Comparison of ENCODE assay signal across 8 cellular contexts in genomic region chrX:121579016-121579760, GRCh38.
DNase-seq lines count a peak whose midpoint lies in the region; ATAC-seq and TF ChIP-seq lines count a peak whose summit lies in the region.

No MANE protein-coding gene starts in this region.

- H3K27ac Mint-ChIP-seq in stimulated activated naive CD8-positive, alpha-beta T cell treated with anti-CD3 and anti-CD28 coated beads, Interleukin-15, amount 100 ng/mL, for 72 hours: no peak overlapping the region

- no peak for DNase-seq in stimulated activated naive CD8-positive, alpha-beta T cell treated with anti-CD3 and anti-CD28 coated beads, Interleukin-15, Interleukin-2, amounts not matched to agents 100 U/mL and 50 U/mL, for 24 hours
- no peak for DNase-seq in stimulated activated naive CD8-positive, alpha-beta T cell treated with anti-CD3 and anti-CD28 coated beads, Interleukin-15, amount 100 ng/mL, for 72 hours
- DNase-seq in kidney tubule cell (ENCODE audit: low spot score) (peak; percentile 29), COR-L47 (lab: John Stamatoyannopoulos, UW) (no peak), NCI-H2227 treated with DMSO at 0.1 percent for 48 hours (lab: John Stamatoyannopoulos, UW) (no peak), NCI-H1048 (lab: John Stamatoyannopoulos, UW) (no peak)

- H3K4me1 Mint-ChIP-seq in stimulated activated naive CD8-positive, alpha-beta T cell treated with anti-CD3 and anti-CD28 coated beads, Interleukin-15, amount 100 ng/mL, for 72 hours: no peaks in the 10 kb centered on the region

- H3K9me3 Mint-ChIP-seq in stimulated activated naive CD8-positive, alpha-beta T cell treated with anti-CD3 and anti-CD28 coated beads, Interleukin-15, amount 100 ng/mL, for 72 hours: no peaks in the 10 kb centered on the region

- H3K4me3 Mint-ChIP-seq in stimulated activated naive CD8-positive, alpha-beta T cell treated with anti-CD3 and anti-CD28 coated beads, Interleukin-15, amount 100 ng/mL, for 72 hours: no peak overlapping the region

- peak; percentile 43 for ATAC-seq in stimulated activated naive CD8-positive, alpha-beta T cell treated with anti-CD3 and anti-CD28 coated beads, Interleukin-15, Interleukin-2, amounts not matched to agents 100 U/mL and 50 U/mL, for 24 hours
- ATAC-seq in stimulated activated naive CD8-positive, alpha-beta T cell treated with anti-CD3 and anti-CD28 coated beads, Interleukin-15, amount 100 ng/mL, for 72 hours: no peak
- peak; percentile 52 for ATAC-seq in HG03060 (IDR thresholded peaks at IDR 0.05; ENCODE audit: low read depth, unreplicated experiment)
- ATAC-seq in SK-N-SH treated with all-trans-retinoic acid at 6 μM for 48 hours: peak; percentile 78

- no peaks in the 10 kb centered on the region for H3K27me3 Mint-ChIP-seq in stimulated activated naive CD8-positive, alpha-beta T cell treated with anti-CD3 and anti-CD28 coated beads, Interleukin-15, amount 100 ng/mL, for 72 hours

TF ChIP-seq in SK-N-SH treated with all-trans-retinoic acid at 6 μM for 48 hours, 23 proteins besides CTCF, POLR2A, EP300 and RAD21:
- TF ChIP-seq TCF4 (CRISPR knock-in tag; IDR thresholded peaks at IDR 0.05; ENCODE audit: borderline replicate concordance) (no peak), CREB5 (CRISPR knock-in tag; IDR thresholded peaks at IDR 0.05; ENCODE audit: low read depth) (no peak), ZC3H10 (CRISPR knock-in tag; IDR thresholded peaks at IDR 0.05) (no peak), SNAI2 (CRISPR knock-in tag; IDR thresholded peaks at IDR 0.05) (no peak), ISL1 (CRISPR knock-in tag; IDR thresholded peaks at IDR 0.05) (no peak), PATZ1 (CRISPR knock-in tag; IDR thresholded peaks at IDR 0.05; ENCODE audit: borderline replicate concordance) (no peak), PPARA (CRISPR knock-in tag; IDR thresholded peaks at IDR 0.05; ENCODE audit: borderline replicate concordance) (no peak)
TF ChIP-seq in SK-N-SH treated with all-trans-retinoic acid at 6 μM for 48 hours: peak in this region for 0.
